25 cellular contexts compared by ENCODE assay signal in genomic region chr4:138858419-138858818, GRCh38.
"Had no signal": no experiment of that assay in that cellular context is flagged by ENCODE, and none has a peak within 500 bp of the region (broad histone marks: within the 10 kb centered on the region; RNA-seq: fewer than 3 reads in every experiment).

No MANE protein-coding gene starts in this region.

- FAIRE-seq: endometrium, islet of Langerhans, keratinocyte had no signal

- H3K4me3 ChIP-seq: colonic mucosa, esophagus squamous epithelium, gastrocnemius medialis, heart right ventricle, left lung, lower lobe of right lung, mucosa of descending colon had no signal

- H3K27me3 ChIP-seq: colonic mucosa, gastrocnemius medialis, left lung had no signal

- H3K4me3 Mint-ChIP-seq: dendritic cell treated with granulocyte-macrophage colony-stimulating factor and Interleukin-4, amounts not matched to agents 40 ng/mL and 50 ng/mL, for 4 days; effector memory CD8-positive, alpha-beta T cell; endodermal cell; mesothelial cell of epicardium had no signal

- H3K9me3 ChIP-seq: colonic mucosa, esophagus squamous epithelium, gastrocnemius medialis, heart right ventricle, left lung, lower lobe of right lung, mucosa of descending colon had no signal

- DNase-seq: colonic mucosa; cortex of kidney; effector CD8-positive, alpha-beta T cell; effector memory CD8-positive, alpha-beta T cell; endodermal cell; erythroblast; esophagus squamous epithelium; foreskin fibroblast; foreskin melanocyte; gastrocnemius medialis; glutamatergic neuron; heart right ventricle; hippocampal formation; left cardiac atrium; left lung; left ventricle myocardium superior; lower lobe of right lung; mesenchymal stem cell; mucosa of descending colon had no signal

- H3K27ac Mint-ChIP-seq: dendritic cell treated with granulocyte-macrophage colony-stimulating factor and Interleukin-4, amounts not matched to agents 40 ng/mL and 50 ng/mL, for 4 days; effector memory CD8-positive, alpha-beta T cell; endodermal cell; mesothelial cell of epicardium had no signal

- H3K36me3 ChIP-seq: colonic mucosa, esophagus squamous epithelium, gastrocnemius medialis, heart right ventricle, left lung, lower lobe of right lung had no signal

- ATAC-seq: effector memory CD8-positive, alpha-beta T cell; gastrocnemius medialis; heart right ventricle; left cardiac atrium; left lung; left ventricle myocardium superior; lower lobe of right lung; mucosa of descending colon had no signal

- H3K4me1 ChIP-seq: colonic mucosa, gastrocnemius medialis, left lung, lower lobe of right lung had no signal

- H3K27ac ChIP-seq: colonic mucosa, epithelial cell of prostate, esophagus squamous epithelium, gastrocnemius medialis, heart right ventricle, left lung, lower lobe of right lung had no signal

- H3K9me3 Mint-ChIP-seq: dendritic cell treated with granulocyte-macrophage colony-stimulating factor and Interleukin-4, amounts not matched to agents 40 ng/mL and 50 ng/mL, for 4 days; effector memory CD8-positive, alpha-beta T cell had no signal
